Comparison of ENCODE assay signal across 26 cellular contexts in the genomic region with DNA sequence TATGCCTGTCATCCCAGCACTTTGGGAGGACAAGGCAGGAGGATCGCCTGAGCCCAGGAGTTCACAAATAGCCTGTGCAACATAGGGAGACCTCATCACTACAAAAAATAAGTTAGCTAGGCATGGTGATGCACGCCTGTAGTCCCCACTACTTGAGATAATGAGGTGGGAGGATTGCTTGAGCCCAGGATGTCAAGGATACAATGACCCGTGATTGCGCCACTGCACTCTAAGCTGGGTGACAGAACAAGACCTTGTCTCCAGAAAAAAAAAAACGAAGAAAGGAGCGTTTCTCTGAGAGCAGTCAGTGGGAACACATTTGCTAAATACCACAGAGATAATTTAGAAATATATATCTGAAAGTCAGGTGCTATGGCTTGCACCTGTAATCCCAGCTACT. TPM values are rescaled to one million over a fixed set of nuclear protein-coding genes. Genes with fewer than 3 reads are reported as not detected.
A peak's percentile ranks its signal among the peaks of the same experiment; 100 is the strongest.
DNase-seq lines count a peak whose midpoint lies in the region; ATAC-seq, FAIRE-seq and TF ChIP-seq lines count a peak whose summit lies in the region.
"Had no signal": no experiment of that assay in that cellular context is flagged by ENCODE, and none has a peak within 500 bp of the region (broad histone marks: within the 10 kb centered on the region; RNA-seq: fewer than 3 reads in every experiment).

No MANE protein-coding gene starts in this region.

- H3K9me3 Mint-ChIP-seq in activated CD8-positive, alpha-beta T cell treated with anti-CD3 and anti-CD28 coated beads, Interleukin-2, amount 10 ng/mL, durations not matched to agents 7 days and 5 days (ENCODE audit: insufficient read depth), result no peaks in the 10 kb centered on the region
- no peaks in the 10 kb centered on the region for H3K9me3 Mint-ChIP-seq in activated CD8-positive, alpha-beta T cell treated with anti-CD3 and anti-CD28 coated beads for 36 hours
- H3K9me3 Mint-ChIP-seq in activated T-cell treated with anti-CD3 and anti-CD28 coated beads, Interleukin-2, amount 50 U/mL, for 72 hours, result no peaks in the 10 kb centered on the region
- H3K9me3 Mint-ChIP-seq: CD14-positive monocyte; CD4-positive, alpha-beta memory T cell had no signal

- peaks cover 0 to 37% of the 10 kb centered on the region in 2 donors for H3K36me3 ChIP-seq in adrenal gland (replicated peaks in 1 of 2)
- no peaks in the 10 kb centered on the region for H3K36me3 ChIP-seq in testis (ENCODE audit: low read depth, missing control alignments)

- no peaks in the 10 kb centered on the region for H3K9me3 ChIP-seq in adrenal gland (replicated peaks in 1 of 3)
- H3K9me3 ChIP-seq in testis, result no peaks in the 10 kb centered on the region
- H3K9me3 ChIP-seq: A549; BE2C; BLaER1 treated with 17β-estradiol and CSF1 and Interleukin-3, amounts not matched to agents 10 nM and 100 nM; HAP-1 had no signal

- no peak overlapping the region for H3K4me3 ChIP-seq in adrenal gland
- H3K4me3 ChIP-seq in testis, result no peak overlapping the region
- H3K4me3 ChIP-seq: A549; BLaER1 treated with 17β-estradiol and CSF1 and Interleukin-3, amounts not matched to agents 10 nM and 100 nM; HAP-1 had no signal

- CTCF ChIA-PET in activated CD8-positive, alpha-beta T cell treated with anti-CD3 and anti-CD28 coated beads, Interleukin-2, amount 10 ng/mL, durations not matched to agents 7 days and 5 days (lab: Charles Lee), result interaction anchor here (1.2 to 5.4 kb wide), 3 partner anchors 11 to 21 kb away, joined by 3 to 22 read pairs (median 17); a partner anchor contains a TSS
- CTCF ChIA-PET in activated CD8-positive, alpha-beta T cell treated with anti-CD3 and anti-CD28 coated beads for 36 hours (lab: Charles Lee), result no interaction called here

- peaks cover 48% of the 10 kb centered on the region for H3K36me3 Mint-ChIP-seq in activated CD8-positive, alpha-beta T cell treated with anti-CD3 and anti-CD28 coated beads, Interleukin-2, amount 10 ng/mL, durations not matched to agents 7 days and 5 days (ENCODE audit: low read depth)
- H3K36me3 Mint-ChIP-seq in activated CD8-positive, alpha-beta T cell treated with anti-CD3 and anti-CD28 coated beads for 36 hours (ENCODE audit: low read depth), result peaks cover 42% of the 10 kb centered on the region
- H3K36me3 Mint-ChIP-seq in activated T-cell treated with anti-CD3 and anti-CD28 coated beads, Interleukin-2, amount 50 U/mL, for 72 hours (ENCODE audit: insufficient read depth in 2 of 2), result peaks cover 5 to 19% of the 10 kb centered on the region in 2 donors

- WGBS in adrenal gland, 4 donors, result 53 to 69% (median 61%) methylated on average over 6 of the region's 6 CpGs
- WGBS in testis, 2 donors, result 71% methylated on average over 6 of the region's 6 CpGs

- TF ChIP-seq POLR2A in GM12891 (IDR thresholded peaks at IDR 0.05; ENCODE audit: low read depth, low read length) (no peak), adrenal gland (IDR thresholded peaks at IDR 0.05) (no peak), testis (IDR thresholded peaks at IDR 0.05) (no peak)

- intact Hi-C loops in activated CD8-positive, alpha-beta T cell treated with anti-CD3 and anti-CD28 coated beads for 36 hours (cut with micrococcal nuclease), result no loop called here
- intact Hi-C loops in adrenal gland (cut with DNase I) (no loop called here), testis (cut with DNase I; ENCODE audit: low total_unique reads) (no loop called here)

- H3K27ac ChIP-seq in adrenal gland (peak overlapping the region in 1 of 5 donors; percentile 3), testis (peak overlapping the region in 1 of 2 donors; percentile 5)
- H3K27ac ChIP-seq: A549; BLaER1 treated with 17β-estradiol and CSF1 and Interleukin-3, amounts not matched to agents 10 nM and 100 nM had no signal

- no peak for TF ChIP-seq CTCF in activated CD8-positive, alpha-beta T cell treated with anti-CD3 and anti-CD28 coated beads for 36 hours (IDR thresholded peaks at IDR 0.05)
- no peak for TF ChIP-seq CTCF in adrenal gland (IDR thresholded peaks at IDR 0.05)
- no peak for TF ChIP-seq CTCF in testis (IDR thresholded peaks at IDR 0.05)

- FAIRE-seq in GM12891 (lab: Jason Lieb, UNC), result peak; percentile 33
- FAIRE-seq: A549, GM12892, H54 had no signal

- peaks cover 19% of the 10 kb centered on the region for H3K4me1 Mint-ChIP-seq in activated CD8-positive, alpha-beta T cell treated with anti-CD3 and anti-CD28 coated beads, Interleukin-2, amount 10 ng/mL, durations not matched to agents 7 days and 5 days (ENCODE audit: low read depth)
- peaks cover 19% of the 10 kb centered on the region for H3K4me1 Mint-ChIP-seq in activated CD8-positive, alpha-beta T cell treated with anti-CD3 and anti-CD28 coated beads for 36 hours (ENCODE audit: low read depth)
- peaks cover 21% of the 10 kb centered on the region for H3K4me1 Mint-ChIP-seq in activated T-cell treated with anti-CD3 and anti-CD28 coated beads, Interleukin-2, amount 50 U/mL, for 72 hours (ENCODE audit: low read depth)

- POLR2A ChIA-PET in activated CD8-positive, alpha-beta T cell treated with anti-CD3 and anti-CD28 coated beads, Interleukin-2, amount 10 ng/mL, durations not matched to agents 7 days and 5 days (lab: Charles Lee), result interaction anchor here (4.1 kb wide), 1 partner anchor 11 kb away, joined by 31 read pairs; a partner anchor contains a TSS
- POLR2A ChIA-PET in activated CD8-positive, alpha-beta T cell treated with anti-CD3 and anti-CD28 coated beads for 36 hours (lab: Charles Lee), result no interaction called here

- peak overlapping the region; percentile 27 for H3K27ac Mint-ChIP-seq in activated CD8-positive, alpha-beta T cell treated with anti-CD3 and anti-CD28 coated beads, Interleukin-2, amount 10 ng/mL, durations not matched to agents 7 days and 5 days
- H3K27ac Mint-ChIP-seq in activated CD8-positive, alpha-beta T cell treated with anti-CD3 and anti-CD28 coated beads for 36 hours, result no peak overlapping the region
- H3K27ac Mint-ChIP-seq in activated T-cell treated with anti-CD3 and anti-CD28 coated beads, Interleukin-2, amount 50 U/mL, for 72 hours, result no peak overlapping the region

- H3K4me3 Mint-ChIP-seq in activated CD8-positive, alpha-beta T cell treated with anti-CD3 and anti-CD28 coated beads, Interleukin-2, amount 10 ng/mL, durations not matched to agents 7 days and 5 days, result no peak overlapping the region
- no peak overlapping the region for H3K4me3 Mint-ChIP-seq in activated CD8-positive, alpha-beta T cell treated with anti-CD3 and anti-CD28 coated beads for 36 hours
- H3K4me3 Mint-ChIP-seq in activated T-cell treated with anti-CD3 and anti-CD28 coated beads, Interleukin-2, amount 50 U/mL, for 72 hours, result no peak overlapping the region
- H3K4me3 Mint-ChIP-seq: CD14-positive monocyte; CD4-positive, alpha-beta memory T cell had no signal

- ATAC-seq in activated CD8-positive, alpha-beta T cell treated with anti-CD3 and anti-CD28 coated beads, Interleukin-2, amount 10 ng/mL, durations not matched to agents 7 days and 5 days, result no peak
- ATAC-seq in activated CD8-positive, alpha-beta T cell treated with anti-CD3 and anti-CD28 coated beads for 36 hours, result no peak
- no peak for ATAC-seq in activated T-cell treated with anti-CD3 and anti-CD28 coated beads, Interleukin-2, amount 50 U/mL, for 72 hours (replicated peaks in 1 of 2)
- ATAC-seq: A549 had no signal

- no peak for DNase-seq in activated CD8-positive, alpha-beta T cell treated with anti-CD3 and anti-CD28 coated beads, Interleukin-2, amount 10 ng/mL, durations not matched to agents 7 days and 5 days
- no peak for DNase-seq in activated CD8-positive, alpha-beta T cell treated with anti-CD3 and anti-CD28 coated beads for 36 hours
- DNase-seq in GM12891 (ENCODE audit: insufficient read length, low spot score) (no peak), adrenal gland (peak; percentile 37 to 83 (median 65)), testis (peak; percentile 75), NCI-H510A (lab: John Stamatoyannopoulos, UW) (no peak)
- DNase-seq in activated T-cell treated with anti-CD3 and anti-CD28 coated beads, Interleukin-2, amount 50 U/mL, for 72 hours, result no peak
- DNase-seq: 8988T; ACHN; AML-193; BE2C; Calu3; CD4-positive, alpha-beta memory T cell; COR-L47; DMS53; DMS79 treated with DMSO at 0.1 percent for 48 hours; GF-D8; GOT3 had no signal

- H3K27me3 Mint-ChIP-seq in activated CD8-positive, alpha-beta T cell treated with anti-CD3 and anti-CD28 coated beads, Interleukin-2, amount 10 ng/mL, durations not matched to agents 7 days and 5 days (ENCODE audit: low read depth), result no peaks in the 10 kb centered on the region
- H3K27me3 Mint-ChIP-seq in activated CD8-positive, alpha-beta T cell treated with anti-CD3 and anti-CD28 coated beads for 36 hours, result no peaks in the 10 kb centered on the region
- H3K27me3 Mint-ChIP-seq in activated T-cell treated with anti-CD3 and anti-CD28 coated beads, Interleukin-2, amount 50 U/mL, for 72 hours (ENCODE audit: low read depth), result no peaks in the 10 kb centered on the region
- H3K27me3 Mint-ChIP-seq: CD4-positive, alpha-beta memory T cell had no signal

- peaks cover 8 to 14% of the 10 kb centered on the region in 2 donors for H3K4me1 ChIP-seq in adrenal gland (replicated peaks in 1 of 2)
- no peaks in the 10 kb centered on the region for H3K4me1 ChIP-seq in testis
- H3K4me1 ChIP-seq: A549, BE2C, HAP-1 had no signal

- H3K27me3 ChIP-seq in adrenal gland (no peaks in the 10 kb centered on the region), testis (no peaks in the 10 kb centered on the region)
- H3K27me3 ChIP-seq: BE2C; BLaER1 treated with 17β-estradiol and CSF1 and Interleukin-3, amounts not matched to agents 10 nM and 100 nM had no signal

TF ChIP-seq in GM12891, 5 proteins besides CTCF, POLR2A, EP300 and RAD21 (continues in another document):
- TF ChIP-seq PAX5 (IDR thresholded peaks at IDR 0.05; ENCODE audit: insufficient read depth, low read length, severe bottlenecking), result no peak

RNA-seq across cellular contexts. Expression of a gene that starts 11.9 kb away (rescaled TPM):
- total RNA-seq in activated CD8-positive, alpha-beta T cell treated with anti-CD3 and anti-CD28 coated beads, Interleukin-2, amount 10 ng/mL, durations not matched to agents 7 days and 5 days, result 10 to 100 TPM; 12.3 to 13.7 TPM
- 1 to 10 TPM; 8.6 to 9.0 TPM for total RNA-seq in activated CD8-positive, alpha-beta T cell treated with anti-CD3 and anti-CD28 coated beads for 36 hours
- polyA plus RNA-seq in GM12891 (2012; ENCODE audit: low read depth, missing spikeins), result 4.7 TPM
- total RNA-seq in adrenal gland (10 to 100 TPM in 6 of 8 donors, 1 to 10 TPM in 2; 4.4 to 25.4 (median 15.1) TPM), testis (10 to 100 TPM; 18.5 to 33.2 TPM)
- polyA plus RNA-seq in adrenal gland (10 to 100 TPM in 1 of 3 donors, 1 to 10 TPM in 2; 8.4 to 19.4 (median 9.2) TPM), testis (ENCODE audit: insufficient read depth, low read depth, low replicate concordance) (32.5 TPM)
- total RNA-seq in activated T-cell treated with anti-CD3 and anti-CD28 coated beads, Interleukin-2, amount 50 U/mL, for 72 hours, result 10 to 100 TPM; 13.4 to 14.8 TPM

RNA-seq across cellular contexts. Expression of a gene that starts 39.4 kb away (rescaled TPM):
- total RNA-seq in activated CD8-positive, alpha-beta T cell treated with anti-CD3 and anti-CD28 coated beads, Interleukin-2, amount 10 ng/mL, durations not matched to agents 7 days and 5 days, result not detected
- total RNA-seq in activated CD8-positive, alpha-beta T cell treated with anti-CD3 and anti-CD28 coated beads for 36 hours, result not detected
- polyA plus RNA-seq in GM12891 (2012; ENCODE audit: low read depth, missing spikeins), result not detected
- not detected for total RNA-seq in adrenal gland
- polyA plus RNA-seq in adrenal gland, result not detected
- total RNA-seq in testis, result 1 to 10 TPM in 1 of 2 donors, not detected in 1; 2.0 TPM
- not detected for polyA plus RNA-seq in testis (ENCODE audit: insufficient read depth, low read depth, low replicate concordance)
- under 1 TPM in 1 of 2 donors, not detected in 1; 0.19 TPM for total RNA-seq in activated T-cell treated with anti-CD3 and anti-CD28 coated beads, Interleukin-2, amount 50 U/mL, for 72 hours
- total RNA-seq: CD4-positive, alpha-beta memory T cell; Daoy; G401 had no signal
- polyA plus RNA-seq: CD14-positive monocyte; CD4-positive, alpha-beta memory T cell had no signal

Comparison
In these comparisons a context has a peak if more than half of its experiments do, and no peak if none do; other contexts are left out.
1. DNase-seq: peak in adrenal gland (7 of 7) and testis (single experiment); none in activated CD8-positive, alpha-beta T cell treated with anti-CD3 and anti-CD28 coated beads, Interleukin-2, amount 10 ng/mL, durations not matched to agents 7 days and 5 days (single experiment), activated CD8-positive, alpha-beta T cell treated with anti-CD3 and anti-CD28 coated beads for 36 hours (single experiment), GM12891 (single experiment), NCI-H510A (single experiment) and activated T-cell treated with anti-CD3 and anti-CD28 coated beads, Interleukin-2, amount 50 U/mL, for 72 hours (0 of 2).